ENCODE assay signal across 8 cellular contexts in genomic region chr9:132769895-132770774, GRCh38.
DNase-seq lines count a peak whose midpoint lies in the region; ATAC-seq lines count a peak whose summit lies in the region.

No MANE protein-coding gene starts in this region.

- peak; percentile 56 for DNase-seq in DMS153 treated with DMSO at 0.1 percent for 48 hours (lab: John Stamatoyannopoulos, UW; ENCODE audit: unreplicated experiment)
- DNase-seq in NCI-H2029 (lab: John Stamatoyannopoulos, UW) = peak; percentile 57
- DNase-seq in activated CD4-positive, alpha-beta memory T cell treated with anti-CD3 and anti-CD28 coated beads for 36 hours = peak; percentile 77
- DNase-seq in effector memory CD8-positive, alpha-beta T cell = peak; percentile 39 to 52 (median 48)
- peak; percentile 44 to 64 for DNase-seq in memory B cell (ENCODE audit: low spot score in 2 of 2)
- peak; percentile 57 for DNase-seq in stimulated activated CD8-positive, alpha-beta memory T cell treated with anti-CD3 and anti-CD28 coated beads, Interleukin-12 subunit alpha, Interleukin-12 subunit beta, amount 100 ng/mL, for 4 hours (ENCODE audit: low read depth)
- no peak for DNase-seq in DMS114 treated with DMSO at 0.1 percent for 48 hours (lab: John Stamatoyannopoulos, UW; ENCODE audit: unreplicated experiment)

- H3K27me3 Mint-ChIP-seq in activated CD4-positive, alpha-beta memory T cell treated with anti-CD3 and anti-CD28 coated beads for 36 hours = no peaks in the 10 kb centered on the region
- H3K27me3 Mint-ChIP-seq in effector memory CD8-positive, alpha-beta T cell = no peaks in the 10 kb centered on the region
- no peaks in the 10 kb centered on the region for H3K27me3 Mint-ChIP-seq in memory B cell

- CTCF ChIA-PET in activated CD4-positive, alpha-beta memory T cell treated with anti-CD3 and anti-CD28 coated beads for 36 hours (lab: Charles Lee) = interaction anchor here (0.6 to 2.5 kb wide), 6 partner anchors 9 to 127 kb away, joined by 4 to 11 read pairs (median 6); no protein-coding TSS in a partner anchor

- ATAC-seq in GM21528 (IDR thresholded peaks at IDR 0.05; ENCODE audit: low FRiP score, unreplicated experiment) (peak; percentile 62), memory B cell (ENCODE audit: low read depth) (peak; percentile 73)
- peak; percentile 74 for ATAC-seq in effector memory CD8-positive, alpha-beta T cell (replicated peaks)

- intact Hi-C loops in activated CD4-positive, alpha-beta memory T cell treated with anti-CD3 and anti-CD28 coated beads for 36 hours (cut with micrococcal nuclease) = loop anchor here (2.0 to 10.0 kb wide), 2 partner anchors 99 to 365 kb away; partner anchors contain the start of genes GTF3C4 and TTF1

- peaks cover 18% of the 10 kb centered on the region for H3K4me1 Mint-ChIP-seq in activated CD4-positive, alpha-beta memory T cell treated with anti-CD3 and anti-CD28 coated beads for 36 hours (ENCODE audit: low read depth)
- H3K4me1 Mint-ChIP-seq in effector memory CD8-positive, alpha-beta T cell (ENCODE audit: low read depth in 2 of 2) = peaks cover 7 to 10% of the 10 kb centered on the region in 2 donors
- peaks cover 6% of the 10 kb centered on the region for H3K4me1 Mint-ChIP-seq in memory B cell

- H3K9me3 Mint-ChIP-seq in activated CD4-positive, alpha-beta memory T cell treated with anti-CD3 and anti-CD28 coated beads for 36 hours = peaks cover 6% of the 10 kb centered on the region
- no peaks in the 10 kb centered on the region for H3K9me3 Mint-ChIP-seq in effector memory CD8-positive, alpha-beta T cell
- peaks cover 4% of the 10 kb centered on the region for H3K9me3 Mint-ChIP-seq in memory B cell

- H3K36me3 Mint-ChIP-seq in activated CD4-positive, alpha-beta memory T cell treated with anti-CD3 and anti-CD28 coated beads for 36 hours = no peaks in the 10 kb centered on the region
- H3K36me3 Mint-ChIP-seq in effector memory CD8-positive, alpha-beta T cell (ENCODE audit: insufficient read depth) = peaks cover 8% of the 10 kb centered on the region
- H3K36me3 Mint-ChIP-seq in memory B cell = peaks cover 2% of the 10 kb centered on the region

- POLR2A ChIA-PET in activated CD4-positive, alpha-beta memory T cell treated with anti-CD3 and anti-CD28 coated beads for 36 hours (lab: Charles Lee) = interaction anchor here (1.2 to 2.5 kb wide), 3 partner anchors 10 to 175 kb away, joined by 4 to 8 read pairs (median 5); partner anchors contain the start of genes DDX31, GTF3C4 and TSC1

- H3K27ac Mint-ChIP-seq in activated CD4-positive, alpha-beta memory T cell treated with anti-CD3 and anti-CD28 coated beads for 36 hours = peak overlapping the region; percentile 80
- H3K27ac Mint-ChIP-seq in effector memory CD8-positive, alpha-beta T cell = peak overlapping the region; percentile 97
- peak overlapping the region; percentile 97 for H3K27ac Mint-ChIP-seq in memory B cell

- peak overlapping the region; percentile 80 for H3K4me3 Mint-ChIP-seq in activated CD4-positive, alpha-beta memory T cell treated with anti-CD3 and anti-CD28 coated beads for 36 hours
- peak overlapping the region; percentile 98 to 99 for H3K4me3 Mint-ChIP-seq in effector memory CD8-positive, alpha-beta T cell
- H3K4me3 Mint-ChIP-seq in memory B cell = peak overlapping the region; percentile 99
